In genomic region chr9:2125909-2126308, GRCh38 we compare ENCODE assay signal across 8 cellular contexts.
DNase-seq lines count a peak whose midpoint lies in the region; ATAC-seq lines count a peak whose summit lies in the region.

No MANE protein-coding gene starts in this region.

- H3K4me1 Mint-ChIP-seq in activated T-helper 17 cell treated with anti-CD3 and anti-CD28 coated beads, Interleukin-2, amount 50 U/mL, for 72 hours, result peaks cover 36% of the 10 kb centered on the region

- H3K79me1 ChIP-seq in mesenchymal stem cell (replicated peaks; ENCODE audit: low read length, poor library complexity, severe bottlenecking), result peaks cover 27% of the 10 kb centered on the region

- peak overlapping the region; percentile 64 for H3K27ac Mint-ChIP-seq in activated T-helper 17 cell treated with anti-CD3 and anti-CD28 coated beads, Interleukin-2, amount 50 U/mL, for 72 hours

- H4K8ac ChIP-seq in mesenchymal stem cell (ENCODE audit: low read length), result no peak overlapping the region

- no peak overlapping the region for H2BK120ac ChIP-seq in mesenchymal stem cell (ENCODE audit: low read depth, low read length)

- H3K23ac ChIP-seq in mesenchymal stem cell (ENCODE audit: low read length in 2 of 2), result no peak overlapping the region

- no peak overlapping the region for H3K4me2 ChIP-seq in mesenchymal stem cell (ENCODE audit: low read length, poor library complexity, severe bottlenecking)

- peak; percentile 36 for DNase-seq in mesenchymal stem cell
- DNase-seq in stimulated activated naive CD4-positive, alpha-beta T cell (lab: John Stamatoyannopoulos, UW), result no peak
- no peak for DNase-seq in COR-L47 (lab: John Stamatoyannopoulos, UW)
- no peak for DNase-seq in stimulated activated CD4-positive, alpha-beta T cell treated with anti-CD3 and anti-CD28 coated beads, Interleukin-4, amount 100 ng/mL, for 24 hours
- no peak for DNase-seq in NCI-H2196 (lab: John Stamatoyannopoulos, UW; ENCODE audit: unreplicated experiment)

- no peaks in the 10 kb centered on the region for H3K9me3 ChIP-seq in mesenchymal stem cell (ENCODE audit: control insufficient read depth, low read length)

- no peak overlapping the region for H3K4ac ChIP-seq in mesenchymal stem cell (ENCODE audit: low read depth in 1 of 2, low read length in 2 of 2)

- peak overlapping the region in 1 of 2 experiments; percentile 66 for H3K4me3 ChIP-seq in mesenchymal stem cell (ENCODE audit: insufficient read depth in 1 of 2, low read depth in 1 of 2, low read length in 2 of 2)

- no peak overlapping the region for H2BK5ac ChIP-seq in mesenchymal stem cell (ENCODE audit: low read depth, low read length, poor library complexity, severe bottlenecking)

- peaks cover 12% of the 10 kb centered on the region for H3K4me1 ChIP-seq in mesenchymal stem cell (ENCODE audit: control insufficient read depth, insufficient read depth, low read depth, low read length)

- WGBS in mesenchymal stem cell, result 100% methylated on average over 2 of the region's 3 CpGs

- no peak overlapping the region for H2AFZ ChIP-seq in mesenchymal stem cell (ENCODE audit: low read depth, low read length)

- H2BK15ac ChIP-seq in mesenchymal stem cell (ENCODE audit: low read depth, poor library complexity, severe bottlenecking), result no peak overlapping the region

- H3K36me3 ChIP-seq in mesenchymal stem cell (ENCODE audit: control insufficient read depth in 1 of 2, insufficient read depth in 2 of 2, low read depth in 1 of 2, low read length in 2 of 2), result peaks cover 13 to 45% of the 10 kb centered on the region in 2 experiments

- peak overlapping the region; percentile 53 for H3K4me3 Mint-ChIP-seq in activated T-helper 17 cell treated with anti-CD3 and anti-CD28 coated beads, Interleukin-2, amount 50 U/mL, for 72 hours

- peak; percentile 93 for ATAC-seq in GM18868 (IDR thresholded peaks at IDR 0.05; ENCODE audit: unreplicated experiment)
- ATAC-seq in HG02840 (IDR thresholded peaks at IDR 0.05; ENCODE audit: low FRiP score, unreplicated experiment), result peak; percentile 77
- ATAC-seq in activated T-helper 17 cell treated with anti-CD3 and anti-CD28 coated beads, Interleukin-2, amount 50 U/mL, for 72 hours (replicated peaks), result peak; percentile 98

- H3K27me3 Mint-ChIP-seq in activated T-helper 17 cell treated with anti-CD3 and anti-CD28 coated beads, Interleukin-2, amount 50 U/mL, for 72 hours, result no peaks in the 10 kb centered on the region

- no peak overlapping the region for H2BK12ac ChIP-seq in mesenchymal stem cell (ENCODE audit: low read length in 2 of 2)

- peaks cover 93% of the 10 kb centered on the region for H3K36me3 Mint-ChIP-seq in activated T-helper 17 cell treated with anti-CD3 and anti-CD28 coated beads, Interleukin-2, amount 50 U/mL, for 72 hours (ENCODE audit: low read depth)

- H3K14ac ChIP-seq in mesenchymal stem cell (ENCODE audit: low read length in 2 of 2), result no peak overlapping the region

- H3K18ac ChIP-seq in mesenchymal stem cell (ENCODE audit: low read depth in 1 of 2, low read length in 2 of 2), result no peak overlapping the region

- H2AK5ac ChIP-seq in mesenchymal stem cell (ENCODE audit: low read length, severe bottlenecking), result no peak overlapping the region

- H3K9me3 Mint-ChIP-seq in activated T-helper 17 cell treated with anti-CD3 and anti-CD28 coated beads, Interleukin-2, amount 50 U/mL, for 72 hours, result no peaks in the 10 kb centered on the region

- no peak overlapping the region for H4K91ac ChIP-seq in mesenchymal stem cell (ENCODE audit: low read length)

- no peaks in the 10 kb centered on the region for H3K27me3 ChIP-seq in mesenchymal stem cell (ENCODE audit: control insufficient read depth in 1 of 2, insufficient read depth in 1 of 2, low read length in 2 of 2)

- H3K27ac ChIP-seq in mesenchymal stem cell (ENCODE audit: low read length, poor library complexity, severe bottlenecking), result no peak overlapping the region

- H3K9ac ChIP-seq in mesenchymal stem cell (ENCODE audit: low read length), result peak overlapping the region; percentile 81
